In genomic region chr6:150865043-150865405, GRCh38 we compare ENCODE assay signal across 8 cellular contexts. TPM values are rescaled to one million over a fixed set of nuclear protein-coding genes. Genes with fewer than 3 reads are reported as not detected.
A peak's percentile ranks its signal among the peaks of the same experiment; 100 is the strongest.
DNase-seq lines count a peak whose midpoint lies in the region; ATAC-seq, FAIRE-seq and TF ChIP-seq lines count a peak whose summit lies in the region.

No MANE protein-coding gene starts in this region.

- BruUV-seq in Panc1 (replicated peaks; lab: Mats Ljungman, UMichigan) (no TSS peak), endothelial cell of umbilical vein (replicated peaks; lab: Mats Ljungman, UMichigan) (TSS peak; percentile 93)

- H3K9ac ChIP-seq in endothelial cell of umbilical vein (replicated peaks; ENCODE audit: extremely low read depth, insufficient read depth, low read length) (peak overlapping the region; percentile 99), trophoblast cell (ENCODE audit: low read length) (peak overlapping the region; percentile 88)

- peak overlapping the region; percentile 46 for H3K4ac ChIP-seq in trophoblast cell (ENCODE audit: low read depth, low read length)

- intact Hi-C loops in Panc1 (cut with micrococcal nuclease; ENCODE audit: unreplicated experiment) = no loop called here
- intact Hi-C loops in endothelial cell of umbilical vein (cut with micrococcal nuclease) = loop anchor here (1.0 kb wide), 3 partner anchors 8 to 447 kb away; no protein-coding TSS in a partner anchor

- H2AK5ac ChIP-seq in trophoblast cell (ENCODE audit: low read length) = peak overlapping the region; percentile 13

- H3K4me3 ChIP-seq in Panc1 (ENCODE audit: low read depth in 2 of 2, low read length in 2 of 2) (peak overlapping the region; percentile 59 to 86), endothelial cell of umbilical vein (replicated peaks in 1 of 3; ENCODE audit: insufficient read depth in 1 of 3, low read depth in 1 of 3, low read length in 3 of 3) (peak overlapping the region in 2 of 3 experiments; percentile 34 to 90), trophoblast cell (ENCODE audit: low read depth, low read length) (peak overlapping the region; percentile 97)

- WGBS in trophoblast cell (ENCODE audit: extremely low coverage, insufficient coverage, insufficient read length) = no CpG with 5 or more reads among the region's 5 CpGs

- no peak for TF ChIP-seq POLR2A in endothelial cell of umbilical vein (IDR thresholded peaks at IDR 0.05; ENCODE audit: low read depth, low read length)

- H3K9me3 ChIP-seq in Panc1 (ENCODE audit: control insufficient read depth, insufficient read depth, low read depth, low read length) (no peaks in the 10 kb centered on the region), endothelial cell of umbilical vein (replicated peaks; ENCODE audit: control insufficient read depth, insufficient read depth, low read length) (no peaks in the 10 kb centered on the region), trophoblast cell (ENCODE audit: insufficient read depth, low read depth, low read length) (no peaks in the 10 kb centered on the region)

- FAIRE-seq in endothelial cell of umbilical vein (lab: Jason Lieb, UNC) = no peak

- peak overlapping the region; percentile 63 for H3K14ac ChIP-seq in trophoblast cell (ENCODE audit: low read length)

- peak overlapping the region; percentile 88 for H4K8ac ChIP-seq in trophoblast cell (ENCODE audit: low read depth, low read length)

- no peaks in the 10 kb centered on the region for H4K20me1 ChIP-seq in endothelial cell of umbilical vein (replicated peaks; ENCODE audit: control insufficient read depth, extremely low read depth, insufficient read depth, low read length)

- peaks cover 34% of the 10 kb centered on the region for H3K79me1 ChIP-seq in trophoblast cell (ENCODE audit: low read length)

- H4K91ac ChIP-seq in trophoblast cell (ENCODE audit: low read depth, low read length) = peak overlapping the region; percentile 64

- in situ Hi-C loops in Panc1 (cut with HindIII; ENCODE audit: low pct_unique_long_range_greater_than_20kb, low sequenced_read_pairs) = no loop called here

- H3K79me2 ChIP-seq in endothelial cell of umbilical vein (ENCODE audit: control insufficient read depth, insufficient read depth, low read length) (peaks cover 33% of the 10 kb centered on the region), trophoblast cell (ENCODE audit: control insufficient read depth, insufficient read depth, low read length, poor library complexity) (peaks cover 18% of the 10 kb centered on the region)

- dilution Hi-C loops in endothelial cell of umbilical vein (cut with MboI; ENCODE audit: extremely low pct_ligation_motif_present, low sequenced_read_pairs) = no loop called here

- H2BK12ac ChIP-seq in trophoblast cell (ENCODE audit: low read length) = peak overlapping the region; percentile 52

- peak overlapping the region; percentile 66 for H2BK5ac ChIP-seq in trophoblast cell (ENCODE audit: low read depth, low read length, poor library complexity)

- peak overlapping the region; percentile 32 for H2AFZ ChIP-seq in endothelial cell of umbilical vein (ENCODE audit: low read depth, low read length)
- H2AFZ ChIP-seq in trophoblast cell (ENCODE audit: insufficient read depth, low read length, poor library complexity) = peak overlapping the region; percentile 82

- CTCF ChIA-PET in Panc1 (lab: Charles Lee) (no interaction called here), endothelial cell of umbilical vein (lab: Charles Lee) (interaction anchor here (0.9 to 4.2 kb wide), 9 partner anchors 9 to 794 kb away, joined by 3 to 29 read pairs (median 5); no protein-coding TSS in a partner anchor)

- 0 out of 2 replicates have a peak, but pooled peaks cover 2% of the 10 kb centered on the region for H3K4me1 ChIP-seq in Panc1 (ENCODE audit: control insufficient read depth, insufficient read depth, low read length)
- H3K4me1 ChIP-seq in endothelial cell of umbilical vein (ENCODE audit: control insufficient read depth, extremely low read depth, insufficient read depth, low read length) = peaks cover 24% of the 10 kb centered on the region
- peaks cover 7 to 11% of the 10 kb centered on the region in 2 experiments for H3K4me1 ChIP-seq in trophoblast cell (ENCODE audit: control insufficient read depth in 1 of 2, insufficient read depth in 2 of 2, low read length in 2 of 2)

- peak overlapping the region; percentile 89 for H2BK120ac ChIP-seq in trophoblast cell (ENCODE audit: insufficient read depth, low read length, poor library complexity)

- H3K27ac ChIP-seq in Panc1 (ENCODE audit: low read length) = peak overlapping the region; percentile 91
- peak overlapping the region; percentile 93 for H3K27ac ChIP-seq in endothelial cell of umbilical vein (ENCODE audit: insufficient read depth, low read depth, low read length)
- H3K27ac ChIP-seq in trophoblast cell (ENCODE audit: low read depth, low read length) = peak overlapping the region; percentile 93

- ATAC-seq in Panc1 = no peak

- H3K23ac ChIP-seq in trophoblast cell (ENCODE audit: low read length) = no peak overlapping the region

- H3K4me2 ChIP-seq in endothelial cell of umbilical vein (ENCODE audit: insufficient read depth, low read length) (peak overlapping the region; percentile 80), trophoblast cell (ENCODE audit: low read length) (peak overlapping the region; percentile 85)

- H3K36me3 ChIP-seq in Panc1 (ENCODE audit: control insufficient read depth, insufficient read depth, low read length) (no peaks in the 10 kb centered on the region), endothelial cell of umbilical vein (ENCODE audit: control insufficient read depth in 2 of 2, extremely low read depth in 1 of 2, insufficient read depth in 2 of 2, low read length in 2 of 2) (no peaks in the 10 kb centered on the region), trophoblast cell (ENCODE audit: control insufficient read depth in 1 of 2, insufficient read depth in 2 of 2, low read length in 2 of 2) (no peaks in the 10 kb centered on the region)

- H3K9me1 ChIP-seq in endothelial cell of umbilical vein (replicated peaks; ENCODE audit: control insufficient read depth, extremely low read depth, insufficient read depth, low read length) = no peaks in the 10 kb centered on the region

- H3K27me3 ChIP-seq in Panc1 (ENCODE audit: control insufficient read depth, insufficient read depth, low read length) (no peaks in the 10 kb centered on the region), endothelial cell of umbilical vein (ENCODE audit: control insufficient read depth in 2 of 2, insufficient read depth in 2 of 2, low read length in 2 of 2) (no peaks in the 10 kb centered on the region), trophoblast cell (ENCODE audit: insufficient read depth, low read length) (no peaks in the 10 kb centered on the region)

- H3K18ac ChIP-seq in trophoblast cell (ENCODE audit: low read length) = peak overlapping the region; percentile 64

- DNase-seq in ELR (ENCODE audit: low read depth) (peak; percentile 10), Panc1 (ENCODE audit: low read depth, low spot score) (no peak), endothelial cell of umbilical vein (ENCODE audit: low read depth, low spot score) (no peak), trophoblast cell (no peak), NCI-H510A treated with DMSO at 0.1 percent for 48 hours (lab: John Stamatoyannopoulos, UW) (no peak), retina (no peak), NCI-H1048 (lab: John Stamatoyannopoulos, UW) (no peak), DMS114 treated with DMSO at 0.1 percent for 48 hours (lab: John Stamatoyannopoulos, UW; ENCODE audit: unreplicated experiment) (no peak)

- POLR2A ChIA-PET in Panc1 (lab: Charles Lee) = no interaction called here
- POLR2A ChIA-PET in endothelial cell of umbilical vein (lab: Charles Lee) = interaction anchor here (1.1 to 2.6 kb wide), 5 partner anchors 9 to 525 kb away, joined by 3 to 23 read pairs (median 8); no protein-coding TSS in a partner anchor

- H4K12ac ChIP-seq in trophoblast cell (ENCODE audit: low read depth, low read length) = peak overlapping the region; percentile 81

- no peak for TF ChIP-seq CTCF in Panc1 (IDR thresholded peaks at IDR 0.05)
- no peak for TF ChIP-seq CTCF in endothelial cell of umbilical vein (IDR thresholded peaks at IDR 0.05; ENCODE audit: extremely low read depth in 1 of 2, insufficient read depth in 1 of 2, low read depth in 1 of 2, low read length in 2 of 2)

TF ChIP-seq in endothelial cell of umbilical vein, 7 proteins besides CTCF, POLR2A, EP300 and RAD21:
- no peak for TF ChIP-seq EZH2 (IDR thresholded peaks at IDR 0.05; ENCODE audit: borderline replicate concordance, low read depth, low read length, severe bottlenecking)
- no peak for TF ChIP-seq FOS (IDR thresholded peaks at IDR 0.05; ENCODE audit: borderline replicate concordance, insufficient read depth, low read length)
- TF ChIP-seq POLR2AphosphoS5 (IDR thresholded peaks at IDR 0.05; ENCODE audit: insufficient read depth, low read depth, low read length) = no peak
- TF ChIP-seq, protein P1, sequence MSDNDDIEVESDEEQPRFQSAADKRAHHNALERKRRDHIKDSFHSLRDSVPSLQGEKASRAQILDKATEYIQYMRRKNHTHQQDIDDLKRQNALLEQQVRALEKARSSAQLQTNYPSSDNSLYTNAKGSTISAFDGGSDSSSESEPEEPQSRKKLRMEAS (IDR thresholded peaks at IDR 0.05; ENCODE audit: insufficient read depth, insufficient read length) = no peak
- no peak for TF ChIP-seq JUN (IDR thresholded peaks at IDR 0.05; ENCODE audit: borderline replicate concordance, insufficient read depth, insufficient read length, low read depth)
- no peak for TF ChIP-seq MYC (IDR thresholded peaks at IDR 0.05; ENCODE audit: low read depth, low read length)

RNA-seq across cellular contexts. Expression of gene MTHFD1L, which starts 0.5 kb away (rescaled TPM):
- total RNA-seq in Panc1 (2021; ENCODE audit: unreplicated experiment) (76.2 TPM), endothelial cell of umbilical vein (120 and 121 TPM in 2 replicates)
- 45.2 TPM for polyA plus RNA-seq in Panc1 (2012; ENCODE audit: insufficient read length)
- 31.8 and 40.2 TPM in 2 replicates for polyA plus RNA-seq in endothelial cell of umbilical vein
- 53.2 and 57.9 TPM in 2 replicates for polyA plus RNA-seq in endothelial cell of umbilical vein (2011; cell fraction: cytosol; rRNA removed)
- polyA plus RNA-seq in endothelial cell of umbilical vein (2011; cell fraction: nucleus; rRNA removed) = 76.6 and 82.8 TPM in 2 replicates
- 75.2 and 98.6 TPM in 2 replicates for polyA plus RNA-seq in endothelial cell of umbilical vein (2012)
- 65.1 and 70.7 TPM in 2 replicates for polyA minus RNA-seq in endothelial cell of umbilical vein
- 34.5 TPM for polyA minus RNA-seq in endothelial cell of umbilical vein (2011; cell fraction: cytosol; rRNA and poly(A)+ RNA removed)
- 81.5 and 117 TPM in 2 replicates for polyA minus RNA-seq in endothelial cell of umbilical vein (2011; cell fraction: nucleus; rRNA and poly(A)+ RNA removed)
- polyA plus RNA-seq in trophoblast cell (2013) = 61.3 and 64.0 TPM in 2 replicates
